Comparison of ENCODE assay signal across 27 cellular contexts in the genomic region with DNA sequence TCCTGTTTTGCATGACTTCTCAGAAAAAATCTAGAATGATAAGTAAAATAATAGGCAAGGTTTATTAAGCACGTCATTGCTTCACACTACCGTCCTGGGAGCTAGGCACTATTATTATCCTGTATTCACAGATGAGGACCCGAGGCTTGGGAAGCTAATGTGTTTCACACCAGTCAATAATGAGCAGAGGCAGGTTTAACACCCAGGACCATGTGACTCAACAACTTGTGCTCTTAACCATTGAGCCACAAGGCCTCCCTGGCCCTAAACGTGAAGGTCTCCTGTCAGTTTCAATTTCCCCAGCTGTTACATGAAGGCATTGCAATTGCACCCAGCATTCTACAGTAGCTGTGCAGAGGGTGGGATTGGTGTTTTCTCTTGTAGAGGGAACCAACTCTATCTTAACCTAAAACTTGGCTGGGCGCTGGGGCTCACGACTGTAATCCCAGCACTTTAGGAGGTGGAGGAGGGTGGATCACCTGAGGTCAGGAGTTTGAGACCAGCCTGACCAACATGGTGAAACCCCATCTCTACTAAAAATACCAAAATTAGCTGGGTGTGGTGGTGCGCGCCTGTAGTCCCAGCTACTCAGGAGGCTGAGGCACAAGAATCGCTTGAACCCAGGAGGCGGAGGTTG.
A peak's percentile ranks its signal among the peaks of the same experiment; 100 is the strongest.
DNase-seq lines count a peak whose midpoint lies in the region; ATAC-seq and TF ChIP-seq lines count a peak whose summit lies in the region.
"Had no signal": no experiment of that assay in that cellular context is flagged by ENCODE, and none has a peak within 500 bp of the region (broad histone marks: within the 10 kb centered on the region; RNA-seq: fewer than 3 reads in every experiment).

No MANE protein-coding gene starts in this region.

- in situ Hi-C loops in Panc1 (cut with HindIII; ENCODE audit: low pct_unique_long_range_greater_than_20kb, low sequenced_read_pairs) = no loop called here

- no peaks in the 10 kb centered on the region for H3K79me2 ChIP-seq in DND-41 (ENCODE audit: insufficient read depth, low read length)

- H3K27ac Mint-ChIP-seq in immature natural killer cell (peak overlapping the region; percentile 59 to 87 (median 74)), nephron (peak overlapping the region; percentile 55 to 68 (median 65))
- H3K27ac Mint-ChIP-seq: activated CD4-positive, alpha-beta T cell treated with anti-CD3 and anti-CD28 coated beads for 36 hours; activated T-helper 17 cell treated with anti-CD3 and anti-CD28 coated beads, Interleukin-2, amount 50 U/mL, for 72 hours had no signal

- no TSS peak for BruUV-seq in Panc1 (replicated peaks; lab: Mats Ljungman, UMichigan)

- H3K27ac ChIP-seq in DND-41 (ENCODE audit: low read length) (no peak overlapping the region), Panc1 (ENCODE audit: low read length) (peak overlapping the region; percentile 100), coronary artery (no peak overlapping the region)
- H3K27ac ChIP-seq: left lung, neutrophil, right atrium auricular region, thyroid gland, vagina had no signal

- CTCF ChIA-PET in Panc1 (lab: Charles Lee) = no interaction called here

- H3K27me3 ChIP-seq in DND-41 (ENCODE audit: insufficient read depth, low read length, poor library complexity) = no peaks in the 10 kb centered on the region
- no peaks in the 10 kb centered on the region for H3K27me3 ChIP-seq in Panc1 (ENCODE audit: control insufficient read depth, insufficient read depth, low read length)
- no peaks in the 10 kb centered on the region for H3K27me3 ChIP-seq in BE2C
- H3K27me3 ChIP-seq: left lung, neutrophil, right atrium auricular region, thyroid gland, vagina had no signal

- H3K4me3 Mint-ChIP-seq in immature natural killer cell (peak overlapping the region; percentile 29 to 65 (median 54)), nephron (no peak overlapping the region)
- H3K4me3 Mint-ChIP-seq: activated CD4-positive, alpha-beta T cell treated with anti-CD3 and anti-CD28 coated beads for 36 hours; activated naive CD4-positive, alpha-beta T cell treated with anti-CD3 and anti-CD28 coated beads, Interleukin-2, amount 50 U/mL, for 24 hours; activated T-helper 17 cell treated with anti-CD3 and anti-CD28 coated beads, Interleukin-2, amount 50 U/mL, for 72 hours had no signal

- DNase-seq in DND-41 = no peak
- DNase-seq in Panc1 (ENCODE audit: low read depth, low spot score) = no peak
- DNase-seq in immature natural killer cell = peak; percentile 40 to 41 (median 40)
- DNase-seq in BE2C = no peak
- no peak for DNase-seq in coronary artery (ENCODE audit: low spot score)
- no peak for DNase-seq in cardiac septum (ENCODE audit: low spot score)
- DNase-seq: activated CD4-positive, alpha-beta T cell treated with anti-CD3 and anti-CD28 coated beads for 36 hours; aorta; hypothalamus; left lung; mesendoderm; NCI-H1092; NCI-H1694 treated with DMSO at 0.1 percent for 48 hours; NCI-H510A; PC-3; posterior cingulate gyrus; SHP77 treated with DMSO at 0.1 percent for 48 hours; stimulated activated CD4-positive, alpha-beta T cell treated with anti-CD3 and anti-CD28 coated beads, Interleukin-2, amount 100 ng/mL, for 24 hours; stimulated activated CD8-positive, alpha-beta memory T cell treated with anti-CD3 and anti-CD28 coated beads, Interleukin-4, amount 100 ng/mL, for 48 hours; thyroid gland had no signal

- H3K4me1 Mint-ChIP-seq in immature natural killer cell = peaks cover 38 to 40% of the 10 kb centered on the region in 2 donors
- H3K4me1 Mint-ChIP-seq in nephron = peaks cover 10% of the 10 kb centered on the region

- no peak overlapping the region for H2AFZ ChIP-seq in DND-41 (ENCODE audit: low read depth, low read length)

- TF ChIP-seq CTCF in DND-41 (IDR thresholded peaks at IDR 0.05; ENCODE audit: borderline replicate concordance, extremely low read depth, low read length, poor library complexity, severe bottlenecking) (no peak), Panc1 (IDR thresholded peaks at IDR 0.05) (no peak), nephron (IDR thresholded peaks at IDR 0.05; ENCODE audit: unreplicated experiment in 3 of 3) (no peak), BE2C (IDR thresholded peaks at IDR 0.05; ENCODE audit: low read depth, low read length) (no peak), coronary artery (IDR thresholded peaks at IDR 0.05) (no peak)

- H4K20me1 ChIP-seq in DND-41 (ENCODE audit: insufficient read depth, low read length) = no peaks in the 10 kb centered on the region

- H3K4me1 ChIP-seq in DND-41 (ENCODE audit: insufficient read depth, low read length) = no peaks in the 10 kb centered on the region
- 0 out of 2 replicates have a peak, but pooled peaks cover 2% of the 10 kb centered on the region for H3K4me1 ChIP-seq in Panc1 (ENCODE audit: control insufficient read depth, insufficient read depth, low read length)
- H3K4me1 ChIP-seq in BE2C = no peaks in the 10 kb centered on the region
- H3K4me1 ChIP-seq: left lung, right atrium auricular region, thyroid gland, vagina had no signal

- H3K9me3 ChIP-seq in DND-41 (ENCODE audit: insufficient read depth, low read length, severe bottlenecking) (no peaks in the 10 kb centered on the region), Panc1 (ENCODE audit: control insufficient read depth, insufficient read depth, low read depth, low read length) (no peaks in the 10 kb centered on the region), BE2C (no peaks in the 10 kb centered on the region)
- H3K9me3 ChIP-seq: left lung, neutrophil, right atrium auricular region, thyroid gland, vagina had no signal

- H3K36me3 Mint-ChIP-seq in immature natural killer cell = no peaks in the 10 kb centered on the region
- no peaks in the 10 kb centered on the region for H3K36me3 Mint-ChIP-seq in nephron (ENCODE audit: low read depth)
- H3K36me3 Mint-ChIP-seq: activated naive CD4-positive, alpha-beta T cell treated with anti-CD3 and anti-CD28 coated beads, Interleukin-2, amount 50 U/mL, for 24 hours had no signal

- no peak overlapping the region for H3K4me3 ChIP-seq in DND-41 (ENCODE audit: low read depth in 1 of 2, low read length in 2 of 2)
- H3K4me3 ChIP-seq in Panc1 (ENCODE audit: low read depth in 2 of 2, low read length in 2 of 2) = no peak overlapping the region
- no peak overlapping the region for H3K4me3 ChIP-seq in BE2C (ENCODE audit: low read depth, low read length)
- H3K4me3 ChIP-seq in coronary artery = no peak overlapping the region
- H3K4me3 ChIP-seq: left lung, right atrium auricular region, thyroid gland, vagina had no signal

- intact Hi-C loops in Panc1 (cut with micrococcal nuclease; ENCODE audit: unreplicated experiment) = no loop called here
- intact Hi-C loops in cardiac septum (cut with DNase I) = no loop called here

- no peak overlapping the region for H3K9ac ChIP-seq in DND-41 (ENCODE audit: low read depth, low read length)

- no peaks in the 10 kb centered on the region for H3K9me3 Mint-ChIP-seq in immature natural killer cell
- no peaks in the 10 kb centered on the region for H3K9me3 Mint-ChIP-seq in nephron
- H3K9me3 Mint-ChIP-seq: activated naive CD4-positive, alpha-beta T cell treated with anti-CD3 and anti-CD28 coated beads, Interleukin-2, amount 50 U/mL, for 24 hours; activated T-helper 17 cell treated with anti-CD3 and anti-CD28 coated beads, Interleukin-2, amount 50 U/mL, for 72 hours had no signal

- POLR2A ChIA-PET in Panc1 (lab: Charles Lee) = interaction anchor here (0.9 kb wide), 1 partner anchor 13 kb away, joined by 5 read pairs; no protein-coding TSS in a partner anchor

- H3K27me3 Mint-ChIP-seq in immature natural killer cell (ENCODE audit: low read depth in 3 of 3) = peaks cover 0 to 2% (median 1%) of the 10 kb centered on the region in 3 donors
- H3K27me3 Mint-ChIP-seq in nephron (ENCODE audit: low read depth) = peaks cover 5% of the 10 kb centered on the region
- H3K27me3 Mint-ChIP-seq: activated CD4-positive, alpha-beta T cell treated with anti-CD3 and anti-CD28 coated beads for 36 hours; activated naive CD4-positive, alpha-beta T cell treated with anti-CD3 and anti-CD28 coated beads, Interleukin-2, amount 50 U/mL, for 24 hours; activated T-helper 17 cell treated with anti-CD3 and anti-CD28 coated beads, Interleukin-2, amount 50 U/mL, for 72 hours had no signal

- H3K36me3 ChIP-seq in DND-41 (ENCODE audit: insufficient read depth, low read length) = no peaks in the 10 kb centered on the region
- no peaks in the 10 kb centered on the region for H3K36me3 ChIP-seq in Panc1 (ENCODE audit: control insufficient read depth, insufficient read depth, low read length)
- H3K36me3 ChIP-seq in BE2C = no peaks in the 10 kb centered on the region
- H3K36me3 ChIP-seq: left lung, neutrophil, right atrium auricular region, thyroid gland, vagina had no signal

- no peak overlapping the region for H3K4me2 ChIP-seq in DND-41 (ENCODE audit: insufficient read depth, low read length)

- ATAC-seq in DND-41 (ENCODE audit: insufficient read depth, low read depth) (peak; percentile 56; the same call in 2 of the 3 replicates), Panc1 (no peak), GM18873 (IDR thresholded peaks at IDR 0.05; ENCODE audit: low FRiP score, unreplicated experiment) (no peak)
- ATAC-seq: activated CD4-positive, alpha-beta T cell treated with anti-CD3 and anti-CD28 coated beads for 36 hours; activated T-helper 17 cell treated with anti-CD3 and anti-CD28 coated beads, Interleukin-2, amount 50 U/mL, for 72 hours; left lung; PC-3 had no signal

Comparison
In these comparisons a context has a peak if more than half of its experiments do, and no peak if none do; other contexts are left out.
1. DNase-seq: peak in immature natural killer cell (3 of 3); none in DND-41 (single experiment), Panc1 (single experiment), BE2C (single experiment), coronary artery (single experiment) and cardiac septum (single experiment).
2. H3K4me3 Mint-ChIP-seq: peak in immature natural killer cell (5 of 5); none in nephron (0 of 3).